1 cellular context compared by ENCODE assay signal in genomic region chr3:108125550-108126071, GRCh38.
TF ChIP-seq lines count a peak whose summit lies in the region.

No MANE protein-coding gene starts in this region.

TF ChIP-seq in WTC11, 78 proteins besides CTCF, POLR2A, EP300 and RAD21 (continued from another document):
- TF ChIP-seq USF1 (CRISPR knock-in tag; IDR thresholded peaks at IDR 0.05) = no peak
- no peak for TF ChIP-seq ZBTB43 (CRISPR knock-in tag; IDR thresholded peaks at IDR 0.05)
- no peak for TF ChIP-seq JUN (CRISPR knock-in tag; IDR thresholded peaks at IDR 0.05)
- no peak for TF ChIP-seq JAZF1 (CRISPR knock-in tag; IDR thresholded peaks at IDR 0.05)
